In genomic region chr20:50598074-50598473, GRCh38 we compare ENCODE assay signal across 20 cellular contexts.
A peak's percentile ranks its signal among the peaks of the same experiment; 100 is the strongest.
DNase-seq lines count a peak whose midpoint lies in the region; ATAC-seq and TF ChIP-seq lines count a peak whose summit lies in the region.
"Had no signal": no experiment of that assay in that cellular context is flagged by ENCODE, and none has a peak within 500 bp of the region (broad histone marks: within the 10 kb centered on the region; RNA-seq: fewer than 3 reads in every experiment).

No MANE protein-coding gene starts in this region.

- no peak overlapping the region for H2BK15ac ChIP-seq in neuronal stem cell (ENCODE audit: low read length)

- no peak overlapping the region for H4K91ac ChIP-seq in neuronal stem cell (ENCODE audit: low read depth, low read length, poor library complexity)

- no peak overlapping the region for H2BK5ac ChIP-seq in neuronal stem cell (ENCODE audit: low read length)

- no peak overlapping the region for H3K4me3 Mint-ChIP-seq in IgD-negative memory B cell
- H3K4me3 Mint-ChIP-seq in stimulated activated effector memory CD8-positive, alpha-beta T cell treated with anti-CD3 and anti-CD28 coated beads, Interleukin-12 subunit alpha, Interleukin-12 subunit beta, amount 100 ng/mL, for 72 hours = no peak overlapping the region
- peak overlapping the region in 1 of 8 donors; percentile 27 for H3K4me3 Mint-ChIP-seq in CD4-positive, alpha-beta memory T cell
- H3K4me3 Mint-ChIP-seq: B cell; CD4-positive, CD25-positive, alpha-beta regulatory T cell had no signal

- no peak overlapping the region for H3K4me2 ChIP-seq in neuronal stem cell (ENCODE audit: insufficient read depth, low read length, poor library complexity, severe bottlenecking)
- H3K4me2 ChIP-seq: BLaER1 had no signal

- no peak overlapping the region for H2BK120ac ChIP-seq in neuronal stem cell (ENCODE audit: low read depth, low read length)

- H3K18ac ChIP-seq in neuronal stem cell (ENCODE audit: low read length) = no peak overlapping the region

- CTCF ChIA-PET in CD4-positive, alpha-beta memory T cell (lab: Charles Lee; ENCODE audit: partially characterized antibody) = interaction anchor here (1.1 to 1.3 kb wide), 3 partner anchors 9 to 410 kb away, joined by 3 to 6 read pairs (median 4); no protein-coding TSS in a partner anchor

- POLR2A ChIA-PET in CD4-positive, alpha-beta memory T cell (lab: Charles Lee; ENCODE audit: partially characterized antibody) = no interaction called here

- H3K23ac ChIP-seq in neuronal stem cell (ENCODE audit: low read depth, low read length, poor library complexity) = no peak overlapping the region

- peaks cover 24% of the 10 kb centered on the region for H3K27me3 Mint-ChIP-seq in IgD-negative memory B cell
- peaks cover 0 to 6% of the 10 kb centered on the region in 2 donors for H3K27me3 Mint-ChIP-seq in CD4-positive, alpha-beta memory T cell

- peaks cover 12 to 37% (median 34%) of the 10 kb centered on the region in 3 donors for H3K4me1 Mint-ChIP-seq in IgD-negative memory B cell
- H3K4me1 Mint-ChIP-seq in stimulated activated effector memory CD8-positive, alpha-beta T cell treated with anti-CD3 and anti-CD28 coated beads, Interleukin-12 subunit alpha, Interleukin-12 subunit beta, amount 100 ng/mL, for 72 hours = peaks cover 16% of the 10 kb centered on the region
- peaks cover 0 to 12% (median 4%) of the 10 kb centered on the region in 4 donors for H3K4me1 Mint-ChIP-seq in CD4-positive, alpha-beta memory T cell

- no peak overlapping the region for H3K14ac ChIP-seq in neuronal stem cell (ENCODE audit: low read length)

- no peak overlapping the region for H3K27ac ChIP-seq in RWPE2 (ENCODE audit: poor library complexity, severe bottlenecking)
- no peak overlapping the region for H3K27ac ChIP-seq in neuronal stem cell (replicated peaks; ENCODE audit: low read length)
- no peak overlapping the region for H3K27ac ChIP-seq in caudate nucleus (ENCODE audit: low read depth, low read length)
- H3K27ac ChIP-seq in CD4-positive, alpha-beta memory T cell (ENCODE audit: low read depth, low read length) = no peak overlapping the region
- H3K27ac ChIP-seq: BLaER1, C4-2B, GM23248 had no signal

- H3K9me3 ChIP-seq in RWPE2 (ENCODE audit: severe bottlenecking) (no peaks in the 10 kb centered on the region), neuronal stem cell (replicated peaks in 1 of 2; ENCODE audit: control insufficient read depth in 2 of 2, insufficient read depth in 1 of 2, low read depth in 1 of 2, low read length in 2 of 2) (no peaks in the 10 kb centered on the region)
- no peaks in the 10 kb centered on the region for H3K9me3 ChIP-seq in CD4-positive, alpha-beta memory T cell (ENCODE audit: control insufficient read depth in 1 of 2, low read length in 2 of 2)
- H3K9me3 ChIP-seq: BLaER1 had no signal

- H3K4ac ChIP-seq in neuronal stem cell (ENCODE audit: low read length) = no peak overlapping the region

- H3K9me3 Mint-ChIP-seq in IgD-negative memory B cell = no peaks in the 10 kb centered on the region
- no peaks in the 10 kb centered on the region for H3K9me3 Mint-ChIP-seq in stimulated activated effector memory CD8-positive, alpha-beta T cell treated with anti-CD3 and anti-CD28 coated beads, Interleukin-12 subunit alpha, Interleukin-12 subunit beta, amount 100 ng/mL, for 72 hours
- no peaks in the 10 kb centered on the region for H3K9me3 Mint-ChIP-seq in CD4-positive, alpha-beta memory T cell
- H3K9me3 Mint-ChIP-seq: CD4-positive, CD25-positive, alpha-beta regulatory T cell had no signal

- peak overlapping the region in 2 of 3 donors; percentile 56 to 69 for H3K27ac Mint-ChIP-seq in IgD-negative memory B cell
- H3K27ac Mint-ChIP-seq in stimulated activated effector memory CD8-positive, alpha-beta T cell treated with anti-CD3 and anti-CD28 coated beads, Interleukin-12 subunit alpha, Interleukin-12 subunit beta, amount 100 ng/mL, for 72 hours = peak overlapping the region; percentile 67
- H3K27ac Mint-ChIP-seq in CD4-positive, alpha-beta memory T cell = peak overlapping the region in 1 of 7 donors; percentile 46
- H3K27ac Mint-ChIP-seq: B cell; CD4-positive, CD25-positive, alpha-beta regulatory T cell had no signal

- no peak overlapping the region for H3K9ac ChIP-seq in neuronal stem cell (ENCODE audit: low read depth, low read length, poor library complexity)
- H3K9ac ChIP-seq: BLaER1, GM23248 had no signal

- ATAC-seq in RWPE2 (ENCODE audit: low read depth) (no peak), GM18870 (IDR thresholded peaks at IDR 0.05; ENCODE audit: unreplicated experiment) (no peak)
- ATAC-seq in stimulated activated effector memory CD8-positive, alpha-beta T cell treated with anti-CD3 and anti-CD28 coated beads, Interleukin-12 subunit alpha, Interleukin-12 subunit beta, amount 100 ng/mL, for 72 hours = no peak

- H3K4me3 ChIP-seq in RWPE2 (ENCODE audit: severe bottlenecking) (no peak overlapping the region), neuronal stem cell (ENCODE audit: low read length in 2 of 2) (no peak overlapping the region)
- no peak overlapping the region for H3K4me3 ChIP-seq in CD4-positive, alpha-beta memory T cell (ENCODE audit: low read length in 2 of 2)
- H3K4me3 ChIP-seq: BLaER1, GM23248 had no signal

- H3K4me1 ChIP-seq in RWPE2 (ENCODE audit: insufficient read depth, poor library complexity, severe bottlenecking) (peaks cover 5% of the 10 kb centered on the region), neuronal stem cell (ENCODE audit: control insufficient read depth in 2 of 2, insufficient read depth in 1 of 2, low read depth in 1 of 2, low read length in 2 of 2) (peaks cover 9 to 17% of the 10 kb centered on the region in 2 donors)
- no peaks in the 10 kb centered on the region for H3K4me1 ChIP-seq in CD4-positive, alpha-beta memory T cell (ENCODE audit: insufficient read depth, low read length)

- intact Hi-C loops in CD4-positive, alpha-beta memory T cell (cut with micrococcal nuclease) = no loop called here

- DNase-seq in RWPE2 (ENCODE audit: low spot score) (peak; percentile 74), neuronal stem cell (ENCODE audit: low spot score) (no peak), caudate nucleus (lab: John Stamatoyannopoulos, UW) (no peak), NCI-H2029 (lab: John Stamatoyannopoulos, UW) (no peak)
- no peak for DNase-seq in stimulated activated effector memory CD8-positive, alpha-beta T cell treated with anti-CD3 and anti-CD28 coated beads, Interleukin-12 subunit alpha, Interleukin-12 subunit beta, amount 100 ng/mL, for 72 hours (ENCODE audit: low spot score in 2 of 2)
- no peak for DNase-seq in CD4-positive, alpha-beta memory T cell
- DNase-seq: Calu3; CD4-positive, CD25-positive, alpha-beta regulatory T cell; COR-L47; DMS53; DMS79 treated with DMSO at 0.1 percent for 48 hours; GF-D8; GM23248; H7; HCEC 1CT had no signal

- H4K8ac ChIP-seq in neuronal stem cell (ENCODE audit: low read depth, low read length) = no peak overlapping the region

- peak overlapping the region; percentile 81 for H2AK5ac ChIP-seq in neuronal stem cell (ENCODE audit: low read depth, low read length)

- no peak overlapping the region for H2BK12ac ChIP-seq in neuronal stem cell (ENCODE audit: low read length)

- H3K27me3 ChIP-seq in RWPE2 (ENCODE audit: insufficient read depth, poor library complexity, severe bottlenecking) (no peaks in the 10 kb centered on the region), neuronal stem cell (ENCODE audit: control insufficient read depth in 3 of 3, insufficient read depth in 3 of 3, low read depth in 1 of 3, low read length in 3 of 3) (no peaks in the 10 kb centered on the region)
- H3K27me3 ChIP-seq in CD4-positive, alpha-beta memory T cell (ENCODE audit: insufficient read depth, low read length) = no peaks in the 10 kb centered on the region
- H3K27me3 ChIP-seq: BLaER1 had no signal

- H3K36me3 Mint-ChIP-seq in IgD-negative memory B cell = no peaks in the 10 kb centered on the region
- H3K36me3 Mint-ChIP-seq in stimulated activated effector memory CD8-positive, alpha-beta T cell treated with anti-CD3 and anti-CD28 coated beads, Interleukin-12 subunit alpha, Interleukin-12 subunit beta, amount 100 ng/mL, for 72 hours = peaks cover 29% of the 10 kb centered on the region
- H3K36me3 Mint-ChIP-seq in CD4-positive, alpha-beta memory T cell = no peaks in the 10 kb centered on the region
- H3K36me3 Mint-ChIP-seq: CD4-positive, CD25-positive, alpha-beta regulatory T cell had no signal

- TF ChIP-seq CTCF in RWPE2 (IDR thresholded peaks at IDR 0.05; ENCODE audit: poor library complexity, severe bottlenecking) = no peak

- no peaks in the 10 kb centered on the region for H3K79me1 ChIP-seq in neuronal stem cell (ENCODE audit: low read depth, low read length)

- no peak overlapping the region for H2AFZ ChIP-seq in neuronal stem cell (ENCODE audit: low read length)
- H2AFZ ChIP-seq: GM23248 had no signal

- H3K36me3 ChIP-seq in RWPE2 (ENCODE audit: low read depth) = no peaks in the 10 kb centered on the region
- no peaks in the 10 kb centered on the region for H3K36me3 ChIP-seq in neuronal stem cell (replicated peaks in 1 of 2; ENCODE audit: control insufficient read depth in 2 of 2, insufficient read depth in 2 of 2, low read length in 2 of 2)
- H3K36me3 ChIP-seq in CD4-positive, alpha-beta memory T cell (ENCODE audit: insufficient read depth, low read length) = no peaks in the 10 kb centered on the region
- H3K36me3 ChIP-seq: BLaER1 had no signal

- WGBS in neuronal stem cell (ENCODE audit: extremely low coverage in 2 of 2, insufficient read length in 2 of 2, insufficient replicate concordance in 1 of 2), 2 donors = no CpG with 5 or more reads among the region's 7 CpGs
